In the genomic region with DNA sequence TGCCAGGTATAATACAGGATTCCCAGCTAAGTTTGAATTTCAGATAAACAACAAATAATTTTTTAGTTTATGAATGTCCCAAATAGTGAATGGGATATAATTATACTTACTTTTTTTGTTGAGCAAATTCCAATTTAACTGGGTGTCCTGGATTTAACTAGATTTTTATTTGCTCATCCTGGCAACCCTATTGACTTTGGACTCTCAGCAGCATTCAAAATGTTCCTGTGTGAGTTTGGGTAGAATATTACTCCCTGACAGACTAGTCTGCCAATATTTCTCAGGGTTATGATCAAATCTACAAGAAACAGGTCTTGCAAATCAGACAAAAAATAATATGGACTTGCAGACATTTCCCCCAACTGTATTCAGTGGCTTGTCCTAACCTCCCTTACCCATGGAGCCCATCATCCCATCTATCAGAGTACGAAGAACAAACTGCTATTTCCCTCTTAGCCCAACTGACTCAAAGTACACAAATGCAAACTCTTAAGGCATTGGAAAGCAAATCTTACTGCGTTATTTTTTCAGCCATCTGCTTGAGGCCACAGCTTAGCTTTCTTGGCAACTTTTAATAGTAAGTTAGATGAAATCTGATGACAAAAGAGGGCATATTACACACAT, we compare ENCODE assay signal across 28 cellular contexts. TPM values are rescaled to one million over a fixed set of nuclear protein-coding genes. Genes with fewer than 3 reads are reported as not detected.
DNase-seq lines count a peak whose midpoint lies in the region; ATAC-seq and TF ChIP-seq lines count a peak whose summit lies in the region.
"Had no signal": no experiment of that assay in that cellular context is flagged by ENCODE, and none has a peak within 500 bp of the region (broad histone marks: within the 10 kb centered on the region; RNA-seq: fewer than 3 reads in every experiment).

No MANE protein-coding gene starts in this region.

- 19 to 40% (median 30%) methylated on average over 2 of the region's 2 CpGs for WGBS in stomach, 5 donors
- WGBS in spleen, 5 donors = 92 to 98% (median 95%) methylated on average over 2 of the region's 2 CpGs
- WGBS in H9 (ENCODE audit: extremely low coverage, insufficient read length, low lambda C conversion rate) = no CpG with 5 or more reads among the region's 2 CpGs

- no peaks in the 10 kb centered on the region for H3K36me3 ChIP-seq in mucosa of descending colon (ENCODE audit: low read depth)
- peaks cover 5 to 28% (median 20%) of the 10 kb centered on the region in 4 donors for H3K36me3 ChIP-seq in stomach
- H3K36me3 ChIP-seq in spleen = peaks cover 0 to 49% (median 12%) of the 10 kb centered on the region in 6 donors

- no peaks in the 10 kb centered on the region for H3K79me1 ChIP-seq in H9 (ENCODE audit: insufficient read depth, low read depth, low read length, poor library complexity, severe bottlenecking)

- no peak overlapping the region for H3K4me2 ChIP-seq in H9 (ENCODE audit: insufficient read depth, insufficient read length, low read length)

- no peak overlapping the region for H4K8ac ChIP-seq in H9 (replicated peaks; ENCODE audit: insufficient read length, low read depth, low read length)

- H3K23ac ChIP-seq in H9 (ENCODE audit: insufficient read length, low read depth, low read length) = no peak overlapping the region

- H3K9me3 ChIP-seq in mucosa of descending colon (no peaks in the 10 kb centered on the region), stomach (no peaks in the 10 kb centered on the region), spleen (no peaks in the 10 kb centered on the region), H9 (ENCODE audit: control insufficient read depth, low read depth, low read length) (no peaks in the 10 kb centered on the region)
- H3K9me3 ChIP-seq: Peyer's patch, testis had no signal

- H3K36me3 Mint-ChIP-seq in brain (peaks cover 75% of the 10 kb centered on the region), H9 (ENCODE audit: insufficient read depth in 1 of 3, low read depth in 3 of 3) (no peaks in the 10 kb centered on the region)
- H3K36me3 Mint-ChIP-seq: immature natural killer cell had no signal

- no peak overlapping the region for H2BK120ac ChIP-seq in H9 (ENCODE audit: low read depth, low read length, poor library complexity, severe bottlenecking)

- TF ChIP-seq EP300 in stomach (IDR thresholded peaks at IDR 0.05) = no peak

- intact Hi-C loops in mucosa of descending colon (cut with DNase I, micrococcal nuclease) (no loop called here), stomach (cut with DNase I; ENCODE audit: low total_unique reads) (no loop called here), spleen (cut with DNase I; ENCODE audit: low total_unique reads) (loop anchor here (10.0 kb wide), 1 partner anchor 501 kb away; no protein-coding TSS in a partner anchor)

- H4K91ac ChIP-seq in H9 (ENCODE audit: insufficient read length, low read depth, low read length) = no peak overlapping the region

- H3K27me3 Mint-ChIP-seq in brain = no peaks in the 10 kb centered on the region
- no peaks in the 10 kb centered on the region; the same call in 1 of the 2 replicates for H3K27me3 Mint-ChIP-seq in H9 (ENCODE audit: low read depth)
- H3K27me3 Mint-ChIP-seq: activated CD4-positive, alpha-beta T cell treated with anti-CD3 and anti-CD28 coated beads for 36 hours; activated CD8-positive, alpha-beta T cell treated with anti-CD3 and anti-CD28 coated beads for 36 hours had no signal

- H3K27ac ChIP-seq in stomach (peak overlapping the region; percentile 6 to 65 (median 33)), spleen (no peak overlapping the region), H9 (ENCODE audit: insufficient read length, low read depth, low read length) (no peak overlapping the region)
- H3K27ac ChIP-seq: epithelial cell of prostate, Peyer's patch, testis had no signal

- no peak overlapping the region for H3T11ph ChIP-seq in H9 (ENCODE audit: low read length)

- H3K4me3 ChIP-seq in LNCaP clone FGC (ENCODE audit: low read depth, low read length) = peak overlapping the region; percentile 36
- H3K4me3 ChIP-seq in mucosa of descending colon = no peak overlapping the region
- H3K4me3 ChIP-seq in stomach = no peak overlapping the region
- no peak overlapping the region for H3K4me3 ChIP-seq in spleen
- H3K4me3 ChIP-seq: Peyer's patch, testis had no signal

- H3K56ac ChIP-seq in H9 (ENCODE audit: insufficient read length, low read depth, low read length) = no peak overlapping the region

- no peak overlapping the region for H2AK5ac ChIP-seq in H9 (ENCODE audit: insufficient read length, low read length)

- H2BK12ac ChIP-seq in H9 (ENCODE audit: insufficient read length, low read depth, low read length) = no peak overlapping the region

- no peaks in the 10 kb centered on the region for H3K23me2 ChIP-seq in H9 (ENCODE audit: insufficient read length, low read depth, low read length, poor library complexity, severe bottlenecking)

- no peak overlapping the region for H2AFZ ChIP-seq in H9 (ENCODE audit: low read length)

- H3K27me3 ChIP-seq in stomach = no peaks in the 10 kb centered on the region
- H3K27me3 ChIP-seq in spleen (replicated peaks in 1 of 7) = no peaks in the 10 kb centered on the region
- H3K27me3 ChIP-seq in H9 (ENCODE audit: insufficient read depth, low read length) = no peaks in the 10 kb centered on the region
- H3K27me3 ChIP-seq: Peyer's patch, testis had no signal

- no peak overlapping the region for H2BK20ac ChIP-seq in H9 (ENCODE audit: low read depth, low read length, poor library complexity, severe bottlenecking)

- H3K9me3 Mint-ChIP-seq in brain (no peaks in the 10 kb centered on the region), H9 (no peaks in the 10 kb centered on the region)
- H3K9me3 Mint-ChIP-seq: activated CD8-positive, alpha-beta T cell treated with anti-CD3 and anti-CD28 coated beads for 36 hours; immature natural killer cell had no signal

- peaks cover 57% of the 10 kb centered on the region for H3K4me1 Mint-ChIP-seq in brain
- no peaks in the 10 kb centered on the region; a peak in 1 of 4 replicates for H3K4me1 Mint-ChIP-seq in H9

- H3K4ac ChIP-seq in H9 (ENCODE audit: low read depth, low read length) = no peak overlapping the region

- DNase-seq in LNCaP clone FGC (ENCODE audit: low read depth) (peak; percentile 92), mucosa of descending colon (no peak), stomach (no peak), spleen (no peak), H9 (no peak)
- DNase-seq: activated CD4-positive, alpha-beta T cell treated with anti-CD3 and anti-CD28 coated beads for 36 hours; activated CD8-positive, alpha-beta memory T cell treated with anti-CD3 and anti-CD28 coated beads, Interleukin-2, amount 50 U/mL, for 48 hours; activated CD8-positive, alpha-beta T cell treated with anti-CD3 and anti-CD28 coated beads for 36 hours; activated naive CD4-positive, alpha-beta T cell treated with anti-CD3 and anti-CD28 coated beads, Interleukin-2, amount 50 U/mL, for 16 hours; C1 segment of cervical spinal cord; COR-L47; DMS79; effector CD4-positive, alpha-beta T cell; H7; immature natural killer cell; KBM-7; left colon; mesenchymal stem cell; NCI-H1105; NCI-H2029 treated with DMSO at 0.1 percent for 48 hours; NCI-H526 treated with DMSO at 0.1 percent for 48 hours; Peyer's patch; SHP77 treated with DMSO at 0.1 percent for 48 hours; stimulated activated naive CD4-positive, alpha-beta T cell; testis had no signal

- no peak overlapping the region for H4K5ac ChIP-seq in H9 (ENCODE audit: insufficient read length, low read depth, low read length)

- TF ChIP-seq POLR2A in stomach (IDR thresholded peaks at IDR 0.05) (no peak), spleen (IDR thresholded peaks at IDR 0.05) (no peak)

- no peaks in the 10 kb centered on the region for H4K20me1 ChIP-seq in H9 (ENCODE audit: control insufficient read depth, insufficient read depth, insufficient read length)

- TF ChIP-seq CTCF in LNCaP clone FGC (IDR thresholded peaks at IDR 0.05; ENCODE audit: control insufficient read depth, extremely low read depth, insufficient read depth) = no peak
- no peak for TF ChIP-seq CTCF in brain (conservative IDR thresholded peaks at IDR 0.05)
- no peak for TF ChIP-seq CTCF in mucosa of descending colon (IDR thresholded peaks at IDR 0.05)
- no peak for TF ChIP-seq CTCF in stomach (IDR thresholded peaks at IDR 0.05)
- no peak for TF ChIP-seq CTCF in spleen (IDR thresholded peaks at IDR 0.05 in 8 of 11, conservative IDR thresholded peaks at IDR 0.05 in 3 of 11)
- no peak for TF ChIP-seq CTCF in H9 (conservative IDR thresholded peaks at IDR 0.05)

- no peak overlapping the region for H3K14ac ChIP-seq in H9 (ENCODE audit: insufficient read depth, low read length)

- H3K4me1 ChIP-seq in mucosa of descending colon (ENCODE audit: low read depth) (no peaks in the 10 kb centered on the region), stomach (peaks cover 5 to 36% (median 14%) of the 10 kb centered on the region in 4 donors), spleen (peaks cover 0 to 8% (median 2%) of the 10 kb centered on the region in 6 donors), H9 (ENCODE audit: insufficient read depth, low read length) (no peaks in the 10 kb centered on the region)
- H3K4me1 ChIP-seq: Peyer's patch had no signal

- ATAC-seq in mucosa of descending colon (peak; percentile 16), SK-N-SH treated with all-trans-retinoic acid at 6 μM for 48 hours (no peak)
- ATAC-seq: activated CD4-positive, alpha-beta T cell treated with anti-CD3 and anti-CD28 coated beads for 36 hours; activated CD8-positive, alpha-beta T cell treated with anti-CD3 and anti-CD28 coated beads for 36 hours had no signal

- no peak overlapping the region for H3K9ac ChIP-seq in H9 (ENCODE audit: extremely low read depth, insufficient read length, low read length)

- H3K27ac Mint-ChIP-seq in brain (peak overlapping the region in 4 of 5 experiments; percentile 46 to 85 (median 66)), H9 (no peak overlapping the region; a peak in 1 of 7 replicates)
- H3K27ac Mint-ChIP-seq: activated CD4-positive, alpha-beta T cell treated with anti-CD3 and anti-CD28 coated beads for 36 hours; activated CD8-positive, alpha-beta T cell treated with anti-CD3 and anti-CD28 coated beads for 36 hours; immature natural killer cell had no signal

- no peak overlapping the region for H2BK5ac ChIP-seq in H9 (ENCODE audit: insufficient read length, low read length)

- peak overlapping the region in 2 of 5 experiments; percentile 25 to 28 for H3K4me3 Mint-ChIP-seq in brain
- no peak overlapping the region for H3K4me3 Mint-ChIP-seq in H9
- H3K4me3 Mint-ChIP-seq: activated CD4-positive, alpha-beta T cell treated with anti-CD3 and anti-CD28 coated beads for 36 hours; activated CD8-positive, alpha-beta T cell treated with anti-CD3 and anti-CD28 coated beads for 36 hours; immature natural killer cell had no signal

- no peak overlapping the region for H3K18ac ChIP-seq in H9 (ENCODE audit: insufficient read length, low read depth, low read length)

- no peaks in the 10 kb centered on the region for H3K79me2 ChIP-seq in H9 (ENCODE audit: insufficient read depth, low read length)

- no peak overlapping the region for H2BK15ac ChIP-seq in H9 (ENCODE audit: low read depth, low read length)

TF ChIP-seq in SK-N-SH treated with all-trans-retinoic acid at 6 μM for 48 hours, 23 proteins besides CTCF, POLR2A, EP300 and RAD21 (continues in another document):
- TF ChIP-seq GLIS3 (CRISPR knock-in tag; IDR thresholded peaks at IDR 0.05) = no peak

RNA-seq across cellular contexts. Expression of gene SETD7, which starts 20.7 kb away (rescaled TPM):
- polyA plus RNA-seq in brain (ENCODE audit: insufficient read depth, low read depth, low replicate concordance) = 18.3 TPM
- 10 to 100 TPM; 10.2 to 68.4 (median 24.8) TPM for total RNA-seq in mucosa of descending colon
- total RNA-seq in stomach = 10 to 100 TPM; 12.7 to 96.9 (median 57.1) TPM
- polyA plus RNA-seq in stomach = 10 to 100 TPM in 2 of 3 donors, 1 to 10 TPM in 1; 9.7 to 22.8 (median 22.7) TPM
- total RNA-seq in spleen = 10 to 100 TPM; 25.5 to 45.4 (median 35.7) TPM
- 1 to 10 TPM; 5.0 to 9.4 (median 6.2) TPM for polyA plus RNA-seq in spleen
- 1.5 and 1.7 TPM in 2 replicates for total RNA-seq in H9 (2021)

Comparison
In these comparisons a context has a peak if more than half of its experiments do, and no peak if none do; other contexts are left out.
1. H3K27ac Mint-ChIP-seq: peak in brain (4 of 5); none in H9 (0 of 3).
2. H3K27ac ChIP-seq: peak in stomach (5 of 5); none in spleen (0 of 8) and H9 (single experiment).